ENCODE assay signal across 17 cellular contexts in the genomic region with DNA sequence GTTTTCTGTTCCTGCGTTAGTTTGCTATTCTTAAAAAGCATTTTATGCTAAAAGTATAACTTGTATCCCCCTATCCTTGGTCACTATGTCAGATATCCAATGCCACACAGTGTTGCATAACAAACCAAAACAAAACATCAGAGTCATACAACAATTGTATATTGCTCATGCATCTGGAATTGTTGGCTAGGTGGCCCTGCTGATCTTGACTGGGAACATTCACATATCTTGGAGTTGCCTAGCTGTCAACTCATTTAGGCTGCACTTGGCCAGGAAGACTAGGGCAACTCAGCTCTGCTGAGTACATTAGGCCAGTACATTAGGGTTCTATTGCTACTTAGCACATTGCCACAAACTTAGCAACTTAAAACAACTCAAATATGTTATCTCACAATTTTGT.
DNase-seq lines count a peak whose midpoint lies in the region; FAIRE-seq and TF ChIP-seq lines count a peak whose summit lies in the region.
"Had no signal": no experiment of that assay in that cellular context is flagged by ENCODE, and none has a peak within 500 bp of the region (broad histone marks: within the 10 kb centered on the region; RNA-seq: fewer than 3 reads in every experiment).

No MANE protein-coding gene starts in this region.

- H3K79me1 ChIP-seq in H1 (ENCODE audit: low read depth, low read length): no peaks in the 10 kb centered on the region

- H3K9me3 Mint-ChIP-seq in MCF 10A (ENCODE audit: unreplicated experiment) (no peaks in the 10 kb centered on the region), mesothelial cell of epicardium (peaks cover 6% of the 10 kb centered on the region)
- H3K9me3 Mint-ChIP-seq in activated naive CD4-positive, alpha-beta T cell treated with anti-CD3 and anti-CD28 coated beads for 36 hours: no peaks in the 10 kb centered on the region

- H4K20me1 ChIP-seq in H1 (replicated peaks in 1 of 2; ENCODE audit: control insufficient read depth in 1 of 2, insufficient read depth in 2 of 2, low read length in 2 of 2): no peaks in the 10 kb centered on the region
- H4K20me1 ChIP-seq: BLaER1 treated with 17β-estradiol and CSF1 and Interleukin-3, amounts not matched to agents 10 nM and 100 nM had no signal

- H3K4ac ChIP-seq in H1 (replicated peaks; ENCODE audit: insufficient read length, low read depth, low read length): no peak overlapping the region

- no peak overlapping the region for H4K8ac ChIP-seq in H1 (ENCODE audit: extremely low read depth, insufficient read depth, low read length)

- DNase-seq in MCF 10A (ENCODE audit: unreplicated experiment) (peak; percentile 26), breast epithelium (ENCODE audit: low spot score in 2 of 2) (no peak), H1 (ENCODE audit: low read depth in 1 of 2, low spot score in 2 of 2) (no peak), skeletal muscle cell (ENCODE audit: low read depth) (peak; percentile 6), mesothelial cell of epicardium (ENCODE audit: low spot score in 2 of 2, unreplicated experiment in 2 of 2) (no peak), GDM1 (lab: John Stamatoyannopoulos, UW) (no peak)
- no peak for DNase-seq in activated naive CD4-positive, alpha-beta T cell treated with anti-CD3 and anti-CD28 coated beads for 36 hours
- DNase-seq: 8988T; CD4-positive, CD25-positive, alpha-beta regulatory T cell; DMS79 treated with DMSO at 0.1 percent for 48 hours; EL; GOT3 had no signal

- H3K4me3 ChIP-seq in breast epithelium (no peak overlapping the region), H1 (ENCODE audit: extremely low read depth in 1 of 4, insufficient read depth in 2 of 4, low read depth in 3 of 4, low read length in 4 of 4) (no peak overlapping the region), skeletal muscle cell (ENCODE audit: low read depth, low read length) (no peak overlapping the region)
- H3K4me3 ChIP-seq: BLaER1 treated with 17β-estradiol and CSF1 and Interleukin-3, amounts not matched to agents 10 nM and 100 nM; HAP-1 had no signal

- H3K27me3 ChIP-seq in breast epithelium (no peaks in the 10 kb centered on the region), H1 (replicated peaks in 1 of 4; ENCODE audit: control insufficient read depth in 3 of 4, extremely low read depth in 1 of 4, insufficient read depth in 3 of 4, low read length in 3 of 4) (peaks cover 3 to 19% (median 11%) of the 10 kb centered on the region in 4 experiments; a peak in 5 of 7 replicates)
- H3K27me3 ChIP-seq: BLaER1 treated with 17β-estradiol and CSF1 and Interleukin-3, amounts not matched to agents 10 nM and 100 nM had no signal

- CTCF ChIA-PET in MCF 10A (lab: Yijun Ruan, JAX) (interaction anchor here (1.2 kb wide), 1 partner anchor 11 kb away, joined by 3 read pairs; no protein-coding TSS in a partner anchor), H1 (lab: Charles Lee; ENCODE audit: partially characterized antibody) (interaction anchor here (0.6 to 1.0 kb wide), 2 partner anchors 9 to 54 kb away, joined by 3 read pairs; no protein-coding TSS in a partner anchor)
- CTCF ChIA-PET in activated naive CD4-positive, alpha-beta T cell treated with anti-CD3 and anti-CD28 coated beads for 36 hours (lab: Charles Lee): no interaction called here

- H3K27ac ChIP-seq in breast epithelium: no peak overlapping the region
- no peak overlapping the region for H3K27ac ChIP-seq in H1 (ENCODE audit: low read depth, low read length)
- H3K27ac ChIP-seq: BLaER1 treated with 17β-estradiol and CSF1 and Interleukin-3, amounts not matched to agents 10 nM and 100 nM; HL-60 had no signal

- H3K18ac ChIP-seq in H1 (ENCODE audit: extremely low read depth, low read length): no peak overlapping the region

- TF ChIP-seq RAD21 in H1 (IDR thresholded peaks at IDR 0.05 in 1 of 2, conservative IDR thresholded peaks at IDR 0.05 in 1 of 2; ENCODE audit: low read depth in 2 of 2, low read length in 2 of 2): no peak

- H3K4me2 ChIP-seq in H1 (ENCODE audit: insufficient read depth in 1 of 2, low read depth in 2 of 2, low read length in 2 of 2): no peak overlapping the region
- H3K4me2 ChIP-seq: BLaER1 treated with 17β-estradiol and CSF1 and Interleukin-3, amounts not matched to agents 10 nM and 100 nM had no signal

- H3K79me2 ChIP-seq in H1 (ENCODE audit: control insufficient read depth in 1 of 2, insufficient read depth in 2 of 2, low read length in 2 of 2): no peaks in the 10 kb centered on the region

- 0 out of 2 replicates have a peak overlapping the region, but pooled peaks have one; percentile 72 for H2BK15ac ChIP-seq in H1 (ENCODE audit: low read length)

- peak overlapping the region; percentile 22 for H2BK120ac ChIP-seq in H1 (replicated peaks; ENCODE audit: low read depth, low read length)

- H3K36me3 ChIP-seq in breast epithelium (no peaks in the 10 kb centered on the region), H1 (ENCODE audit: control insufficient read depth in 2 of 4, insufficient read depth in 4 of 4, low read length in 3 of 4) (no peaks in the 10 kb centered on the region)
- H3K36me3 ChIP-seq: BLaER1 treated with 17β-estradiol and CSF1 and Interleukin-3, amounts not matched to agents 10 nM and 100 nM; HAP-1 had no signal

- no peak overlapping the region for H3K23ac ChIP-seq in H1 (ENCODE audit: insufficient read length)

- H2AFZ ChIP-seq in H1 (ENCODE audit: low read length): no peak overlapping the region

- no peak for TF ChIP-seq POLR2A in breast epithelium (IDR thresholded peaks at IDR 0.05)
- no peak for TF ChIP-seq POLR2A in H1 (IDR thresholded peaks at IDR 0.05; ENCODE audit: control extremely low read depth in 1 of 2, low read depth in 2 of 2, low read length in 2 of 2)

- no peak for FAIRE-seq in H1 (lab: Jason Lieb, UNC)
- FAIRE-seq: G401.6, GM12892 had no signal

- H2BK5ac ChIP-seq in H1 (ENCODE audit: low read depth, low read length): no peak overlapping the region

- H3K9me3 ChIP-seq in breast epithelium: peaks cover 0 to 8% of the 10 kb centered on the region in 2 donors
- H3K9me3 ChIP-seq in H1 (ENCODE audit: insufficient read depth in 2 of 2, low read depth in 1 of 2, low read length in 1 of 2): no peaks in the 10 kb centered on the region
- H3K9me3 ChIP-seq: BLaER1 treated with 17β-estradiol and CSF1 and Interleukin-3, amounts not matched to agents 10 nM and 100 nM; HAP-1 had no signal

- intact Hi-C loops in MCF 10A (cut with micrococcal nuclease) (no loop called here), breast epithelium (cut with DNase I; ENCODE audit: low total_unique reads) (no loop called here)
- intact Hi-C loops in activated naive CD4-positive, alpha-beta T cell treated with anti-CD3 and anti-CD28 coated beads for 36 hours (cut with micrococcal nuclease): no loop called here

- H3K14ac ChIP-seq in H1 (ENCODE audit: insufficient read length): no peak overlapping the region

- no peak for TF ChIP-seq EP300 in H1 (IDR thresholded peaks at IDR 0.05; ENCODE audit: borderline replicate concordance in 1 of 2, low read depth in 2 of 2, low read length in 2 of 2)

- BruUV-seq in MCF 10A (replicated peaks; lab: Mats Ljungman, UMichigan): no TSS peak

- no peaks in the 10 kb centered on the region for H3K23me2 ChIP-seq in H1 (ENCODE audit: low read depth, low read length)

- POLR2A ChIA-PET in MCF 10A (lab: Yijun Ruan, JAX): no interaction called here
- POLR2A ChIA-PET in H1 (lab: Charles Lee; ENCODE audit: partially characterized antibody): no interaction called here

- H2BK12ac ChIP-seq in H1 (ENCODE audit: low read depth, low read length): no peak overlapping the region

- no peak overlapping the region for H2BK20ac ChIP-seq in H1 (ENCODE audit: low read length)

- no peak overlapping the region for H4K91ac ChIP-seq in H1 (replicated peaks; ENCODE audit: insufficient read length, low read length)

- H3K36me3 Mint-ChIP-seq in MCF 10A (ENCODE audit: insufficient read depth, unreplicated experiment) (no peaks in the 10 kb centered on the region), mesothelial cell of epicardium (no peaks in the 10 kb centered on the region)
- H3K36me3 Mint-ChIP-seq in activated naive CD4-positive, alpha-beta T cell treated with anti-CD3 and anti-CD28 coated beads for 36 hours (ENCODE audit: low read depth): no peaks in the 10 kb centered on the region
- H3K36me3 Mint-ChIP-seq: CD4-positive, CD25-positive, alpha-beta regulatory T cell had no signal

- no peak overlapping the region for H3K27ac Mint-ChIP-seq in MCF 10A (ENCODE audit: low read depth, unreplicated experiment)
- H3K27ac Mint-ChIP-seq in mesothelial cell of epicardium: no peak overlapping the region
- no peak overlapping the region for H3K27ac Mint-ChIP-seq in activated naive CD4-positive, alpha-beta T cell treated with anti-CD3 and anti-CD28 coated beads for 36 hours
- H3K27ac Mint-ChIP-seq: CD4-positive, CD25-positive, alpha-beta regulatory T cell had no signal

- no peak overlapping the region for H2AK5ac ChIP-seq in H1 (ENCODE audit: low read depth, low read length)

- H3K4me1 Mint-ChIP-seq in MCF 10A (ENCODE audit: insufficient read depth, unreplicated experiment) (peaks cover 4% of the 10 kb centered on the region), mesothelial cell of epicardium (no peaks in the 10 kb centered on the region)
- no peaks in the 10 kb centered on the region for H3K4me1 Mint-ChIP-seq in activated naive CD4-positive, alpha-beta T cell treated with anti-CD3 and anti-CD28 coated beads for 36 hours (ENCODE audit: low read depth)
- H3K4me1 Mint-ChIP-seq: CD4-positive, CD25-positive, alpha-beta regulatory T cell had no signal

- H3K27me3 Mint-ChIP-seq in MCF 10A (ENCODE audit: insufficient read depth, unreplicated experiment): no peaks in the 10 kb centered on the region
- H3K27me3 Mint-ChIP-seq in mesothelial cell of epicardium (ENCODE audit: low read depth): peaks cover 3% of the 10 kb centered on the region
- H3K27me3 Mint-ChIP-seq in activated naive CD4-positive, alpha-beta T cell treated with anti-CD3 and anti-CD28 coated beads for 36 hours (ENCODE audit: low read depth): no peaks in the 10 kb centered on the region
- H3K27me3 Mint-ChIP-seq: CD4-positive, CD25-positive, alpha-beta regulatory T cell had no signal

- H3K9ac ChIP-seq in H1 (replicated peaks in 1 of 4; ENCODE audit: extremely low read depth in 1 of 4, low read depth in 3 of 4, low read length in 3 of 4): no peak overlapping the region
- H3K9ac ChIP-seq: BLaER1 treated with 17β-estradiol and CSF1 and Interleukin-3, amounts not matched to agents 10 nM and 100 nM had no signal

- no peak overlapping the region for H4K5ac ChIP-seq in H1 (ENCODE audit: insufficient read length, low read depth, low read length)

- no peak overlapping the region for H3K56ac ChIP-seq in H1 (replicated peaks; ENCODE audit: insufficient read length, low read depth, low read length)

- TF ChIP-seq CTCF in MCF 10A (IDR thresholded peaks at IDR 0.05; ENCODE audit: unreplicated experiment) (no peak), breast epithelium (IDR thresholded peaks at IDR 0.05) (no peak), H1 (IDR thresholded peaks at IDR 0.05; ENCODE audit: control extremely low read depth in 1 of 3, insufficient read depth in 1 of 3, low read depth in 1 of 3, low read length in 3 of 3) (no peak), mesothelial cell of epicardium (IDR thresholded peaks at IDR 0.05; ENCODE audit: unreplicated experiment) (no peak)

- 100% methylated on average over 1 of the region's 1 CpG; no CpG with 5 or more reads in 1 of the 2 experiments for WGBS in H1 (ENCODE audit: extremely low coverage in 1 of 2, insufficient coverage in 1 of 2, insufficient read length in 1 of 2, insufficient replicate concordance in 2 of 2, low coverage in 1 of 2, low lambda C conversion rate in 2 of 2, missing lambda C conversion rate in 1 of 2), 2 experiments

- no peak overlapping the region for H3K4me3 Mint-ChIP-seq in MCF 10A (ENCODE audit: unreplicated experiment)
- no peak overlapping the region for H3K4me3 Mint-ChIP-seq in mesothelial cell of epicardium
- H3K4me3 Mint-ChIP-seq in activated naive CD4-positive, alpha-beta T cell treated with anti-CD3 and anti-CD28 coated beads for 36 hours: no peak overlapping the region
- H3K4me3 Mint-ChIP-seq: CD4-positive, CD25-positive, alpha-beta regulatory T cell had no signal

- H3K4me1 ChIP-seq in breast epithelium: no peaks in the 10 kb centered on the region
- peaks cover 0 to 3% (median 0%) of the 10 kb centered on the region in 4 experiments; a peak in 2 of 7 replicates for H3K4me1 ChIP-seq in H1 (replicated peaks in 1 of 4; ENCODE audit: control insufficient read depth in 3 of 4, insufficient read depth in 4 of 4, low read length in 3 of 4)
- H3K4me1 ChIP-seq: BLaER1 treated with 17β-estradiol and CSF1 and Interleukin-3, amounts not matched to agents 10 nM and 100 nM; HAP-1 had no signal

Comparison
In these comparisons a context has a peak if more than half of its experiments do, and no peak if none do; other contexts are left out.
1. DNase-seq: peak in MCF 10A (single experiment) and skeletal muscle cell (single experiment); none in breast epithelium (0 of 2), H1 (0 of 2), mesothelial cell of epicardium (0 of 2), GDM1 (single experiment) and activated naive CD4-positive, alpha-beta T cell treated with anti-CD3 and anti-CD28 coated beads for 36 hours (single experiment).